Comparison of ENCODE assay signal across 8 cellular contexts in the genomic region with DNA sequence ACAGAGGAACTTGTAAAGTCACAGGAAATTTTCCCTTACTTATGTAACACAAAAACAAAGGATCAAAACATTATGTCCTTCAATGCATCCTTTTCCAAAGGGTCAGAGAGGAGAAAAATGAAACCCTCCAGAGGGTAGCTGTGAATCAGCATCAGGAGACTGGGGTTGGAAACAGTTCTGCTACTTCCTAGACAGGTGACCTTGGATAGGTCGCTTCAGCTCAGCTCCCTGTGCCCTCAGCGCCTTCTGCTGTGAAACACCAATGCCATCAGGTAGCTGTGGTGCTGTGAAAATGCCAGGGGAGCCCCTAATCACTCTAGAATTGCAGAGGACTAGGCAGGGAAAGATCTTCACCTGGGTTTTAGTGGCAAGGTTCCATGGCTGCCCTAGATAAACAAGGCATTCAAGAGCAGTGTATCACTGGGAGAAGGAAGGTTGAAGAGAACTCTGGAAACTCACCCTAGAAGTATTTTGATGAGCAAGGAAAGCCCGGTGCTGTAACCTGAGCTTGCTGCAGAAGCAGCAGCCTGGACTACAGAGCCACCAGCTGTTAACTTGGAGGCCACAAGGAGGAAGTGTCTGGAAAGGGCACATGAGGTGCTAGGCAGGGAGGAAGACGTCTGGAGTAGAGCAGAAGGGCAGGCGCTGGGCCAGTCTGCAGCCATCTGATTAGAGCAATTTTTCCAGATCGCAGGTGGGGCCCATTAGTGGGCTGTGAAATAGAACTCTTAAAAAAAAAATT.
DNase-seq lines count a peak whose midpoint lies in the region; ATAC-seq and TF ChIP-seq lines count a peak whose summit lies in the region.

No MANE protein-coding gene starts in this region.

- no peak overlapping the region for H2AFZ ChIP-seq in GM23248

- in situ Hi-C loops in GM23248 (cut with MboI), result no loop called here

- H3K9ac ChIP-seq in GM23248 (no peak overlapping the region), colonic mucosa (ENCODE audit: low read depth in 2 of 2, low read length in 2 of 2) (no peak overlapping the region), mucosa of rectum (ENCODE audit: low read depth in 1 of 2, low read length in 2 of 2) (no peak overlapping the region)

- ATAC-seq in GM21619 (IDR thresholded peaks at IDR 0.05; ENCODE audit: unreplicated experiment), result no peak
- ATAC-seq in HG03439 (IDR thresholded peaks at IDR 0.05; ENCODE audit: unreplicated experiment), result no peak

- H3K4me2 ChIP-seq in GM23248 (ENCODE audit: unreplicated experiment), result peak overlapping the region; percentile 3

- H3K79me2 ChIP-seq in GM23248 (ENCODE audit: insufficient read depth), result no peaks in the 10 kb centered on the region

- H3K9me2 ChIP-seq in GM23248 (ENCODE audit: insufficient read depth), result no peaks in the 10 kb centered on the region

- DNase-seq in GM23248, result peak; percentile 92
- peak; percentile 94 for DNase-seq in NCI-H524 treated with DMSO at 0.1 percent for 48 hours (lab: John Stamatoyannopoulos, UW)
- peak; percentile 30 for DNase-seq in colonic mucosa
- DNase-seq in stimulated activated CD4-positive, alpha-beta T cell treated with anti-CD3 and anti-CD28 coated beads, Interleukin-4, amount 100 ng/mL, for 24 hours, result no peak
- no peak for DNase-seq in activated naive CD4-positive, alpha-beta T cell (lab: John Stamatoyannopoulos, UW)

- peak overlapping the region; percentile 61 for H3K27ac ChIP-seq in GM23248
- no peak overlapping the region for H3K27ac ChIP-seq in colonic mucosa
- H3K27ac ChIP-seq in mucosa of rectum (ENCODE audit: low read depth in 2 of 2, low read length in 2 of 2), result peak overlapping the region; percentile 23 to 47

- no peak for TF ChIP-seq CTCF in colonic mucosa (IDR thresholded peaks at IDR 0.05)

- H3K4me1 ChIP-seq in GM23248 (ENCODE audit: insufficient read depth) (peaks cover 13% of the 10 kb centered on the region), colonic mucosa (no peaks in the 10 kb centered on the region), mucosa of rectum (ENCODE audit: control insufficient read depth in 2 of 2, insufficient read depth in 2 of 2, low read length in 2 of 2) (peaks cover 4 to 6% of the 10 kb centered on the region in 2 donors)

- H3K9me3 ChIP-seq in GM23248 (ENCODE audit: low read depth), result no peaks in the 10 kb centered on the region
- H3K9me3 ChIP-seq in colonic mucosa, result no peaks in the 10 kb centered on the region
- no peaks in the 10 kb centered on the region for H3K9me3 ChIP-seq in mucosa of rectum (ENCODE audit: control insufficient read depth in 2 of 2, low read length in 2 of 2)

- no peaks in the 10 kb centered on the region for H4K20me1 ChIP-seq in GM23248 (ENCODE audit: insufficient read depth)

- H3F3A ChIP-seq in GM23248 (ENCODE audit: insufficient read depth), result peaks cover 45% of the 10 kb centered on the region

- H3K27me3 ChIP-seq in GM23248 (replicated peaks; ENCODE audit: insufficient read depth) (no peaks in the 10 kb centered on the region), colonic mucosa (no peaks in the 10 kb centered on the region), mucosa of rectum (ENCODE audit: control insufficient read depth in 2 of 2, insufficient read depth in 2 of 2, low read length in 2 of 2) (no peaks in the 10 kb centered on the region)

- WGBS in GM23248 (ENCODE audit: low coverage in 1 of 2, low lambda C conversion rate in 2 of 2, missing lambda C conversion rate in 2 of 2), 2 experiments, result 56 to 57% methylated on average over 6 of the region's 6 CpGs

- peaks cover 43% of the 10 kb centered on the region for H3K36me3 ChIP-seq in GM23248 (ENCODE audit: low read depth)
- H3K36me3 ChIP-seq in colonic mucosa, result no peaks in the 10 kb centered on the region
- peaks cover 20 to 38% of the 10 kb centered on the region in 2 donors for H3K36me3 ChIP-seq in mucosa of rectum (ENCODE audit: control insufficient read depth in 2 of 2, insufficient read depth in 2 of 2, low read length in 2 of 2)

- intact Hi-C loops in colonic mucosa (cut with DNase I), result no loop called here

- H3K4me3 ChIP-seq in GM23248 (no peak overlapping the region), colonic mucosa (no peak overlapping the region), mucosa of rectum (ENCODE audit: low read length in 2 of 2) (no peak overlapping the region)

Comparison
In these comparisons a context has a peak if more than half of its experiments do, and no peak if none do; other contexts are left out.
1. DNase-seq: peak in GM23248 (single experiment), NCI-H524 treated with DMSO at 0.1 percent for 48 hours (single experiment) and colonic mucosa (single experiment); none in stimulated activated CD4-positive, alpha-beta T cell treated with anti-CD3 and anti-CD28 coated beads, Interleukin-4, amount 100 ng/mL, for 24 hours (single experiment) and activated naive CD4-positive, alpha-beta T cell (0 of 4).